ENCODE assay signal across 16 cellular contexts in genomic region chr17:17156107-17156506, GRCh38. TPM values are rescaled to one million over a fixed set of nuclear protein-coding genes. Genes with fewer than 3 reads are reported as not detected.
DNase-seq lines count a peak whose midpoint lies in the region; ATAC-seq and TF ChIP-seq lines count a peak whose summit lies in the region.
"Had no signal": no experiment of that assay in that cellular context is flagged by ENCODE, and none has a peak within 500 bp of the region (broad histone marks: within the 10 kb centered on the region; RNA-seq: fewer than 3 reads in every experiment).

No MANE protein-coding gene starts in this region.

- no CpG with 5 or more reads among the region's 4 CpGs for WGBS in H9 (ENCODE audit: extremely low coverage, insufficient read length, low lambda C conversion rate)
- WGBS in heart right ventricle, 2 donors, result 62 to 69% methylated on average over 4 of the region's 4 CpGs

- no peak overlapping the region for H3T11ph ChIP-seq in H9 (ENCODE audit: low read length)

- H4K91ac ChIP-seq in H9 (ENCODE audit: insufficient read length, low read depth, low read length), result no peak overlapping the region

- H2AFZ ChIP-seq in ACC112 (ENCODE audit: low read length, unreplicated experiment) (no peak overlapping the region), H9 (ENCODE audit: low read length) (no peak overlapping the region)

- no peaks in the 10 kb centered on the region for H3K9me3 Mint-ChIP-seq in HFFc6
- H3K9me3 Mint-ChIP-seq in H9, result no peaks in the 10 kb centered on the region
- H3K9me3 Mint-ChIP-seq: activated CD4-positive, alpha-beta memory T cell treated with anti-CD3 and anti-CD28 coated beads for 36 hours had no signal

- no peak overlapping the region for H3K4ac ChIP-seq in H9 (ENCODE audit: low read depth, low read length)

- H3K14ac ChIP-seq in H9 (ENCODE audit: insufficient read depth, low read length), result no peak overlapping the region; the same call in 1 of the 2 replicates

- H3K9me3 ChIP-seq in H9 (ENCODE audit: control insufficient read depth, low read depth, low read length) (no peaks in the 10 kb centered on the region), heart right ventricle (no peaks in the 10 kb centered on the region)
- H3K9me3 ChIP-seq: neutrophil, vagina had no signal

- H3K27me3 ChIP-seq in ACC112 (ENCODE audit: insufficient read depth, low read length) (no peaks in the 10 kb centered on the region), foreskin keratinocyte (no peaks in the 10 kb centered on the region), H9 (ENCODE audit: insufficient read depth, low read length) (no peaks in the 10 kb centered on the region), heart right ventricle (no peaks in the 10 kb centered on the region)
- H3K27me3 ChIP-seq: neutrophil, vagina had no signal

- H2BK120ac ChIP-seq in H9 (ENCODE audit: low read depth, low read length, poor library complexity, severe bottlenecking), result no peak overlapping the region

- no peaks in the 10 kb centered on the region for H3K79me1 ChIP-seq in H9 (ENCODE audit: insufficient read depth, low read depth, low read length, poor library complexity, severe bottlenecking)

- no peak overlapping the region for H4K5ac ChIP-seq in H9 (ENCODE audit: insufficient read length, low read depth, low read length)

- H3K56ac ChIP-seq in H9 (ENCODE audit: insufficient read length, low read depth, low read length), result no peak overlapping the region

- H3K4me1 ChIP-seq in ACC112 (ENCODE audit: control insufficient read depth, insufficient read depth, low read length, unreplicated experiment) (peaks cover 51% of the 10 kb centered on the region), foreskin keratinocyte (peaks cover 20% of the 10 kb centered on the region), H9 (ENCODE audit: insufficient read depth, low read length) (no peaks in the 10 kb centered on the region), heart right ventricle (peaks cover 13 to 39% (median 26%) of the 10 kb centered on the region in 9 donors)

- no peak overlapping the region for H2BK15ac ChIP-seq in H9 (ENCODE audit: low read depth, low read length)

- no peak overlapping the region for H3K18ac ChIP-seq in H9 (ENCODE audit: insufficient read length, low read depth, low read length)

- H3K4me2 ChIP-seq in H9 (ENCODE audit: insufficient read depth, insufficient read length, low read length), result no peak overlapping the region

- intact Hi-C loops in heart right ventricle (cut with DNase I), result loop anchor here in 2 of 10 donors (10.0 kb wide), 2 partner anchors 79 to 151 kb away; partner anchors contain the start of gene FLCN (in 1 of the 2)

- H3K4me1 Mint-ChIP-seq in HFFc6 (ENCODE audit: low read depth) (peaks cover 64% of the 10 kb centered on the region), H9 (no peaks in the 10 kb centered on the region)

- peak; percentile 47 for ATAC-seq in foreskin keratinocyte
- ATAC-seq in heart right ventricle, result no peak

- no peak overlapping the region for H3K4me3 ChIP-seq in ACC112 (ENCODE audit: low read depth, low read length)
- no peak overlapping the region for H3K4me3 ChIP-seq in heart right ventricle
- H3K4me3 ChIP-seq: lung, vagina had no signal

- H4K20me1 ChIP-seq in H9 (ENCODE audit: control insufficient read depth, insufficient read depth, insufficient read length), result no peaks in the 10 kb centered on the region

- H2BK12ac ChIP-seq in H9 (ENCODE audit: insufficient read length, low read depth, low read length), result no peak overlapping the region

- H2BK5ac ChIP-seq in H9 (ENCODE audit: insufficient read length, low read length), result no peak overlapping the region

- H3K79me2 ChIP-seq in ACC112 (ENCODE audit: control insufficient read depth, insufficient read depth, low read length, unreplicated experiment), result peaks cover 7% of the 10 kb centered on the region
- no peaks in the 10 kb centered on the region for H3K79me2 ChIP-seq in H9 (ENCODE audit: insufficient read depth, low read length)

- DNase-seq in HFFc6 (peak; percentile 64), amniotic epithelial cell (ENCODE audit: low read depth) (peak; percentile 33), foreskin keratinocyte (peak; percentile 70 to 89), H9 (no peak), heart right ventricle (no peak), inferior parietal cortex (ENCODE audit: extremely low spot score) (no peak), NCI-H446 (lab: John Stamatoyannopoulos, UW) (no peak)
- DNase-seq: AML-193, head of caudate nucleus, Karpas-422, NCI-H2081 treated with DMSO at 0.1 percent for 48 hours had no signal

- H3K4me3 Mint-ChIP-seq in HFFc6, result peak overlapping the region; percentile 60
- no peak overlapping the region for H3K4me3 Mint-ChIP-seq in H9
- H3K4me3 Mint-ChIP-seq: activated CD4-positive, alpha-beta memory T cell treated with anti-CD3 and anti-CD28 coated beads for 36 hours had no signal

- no peaks in the 10 kb centered on the region for H3K23me2 ChIP-seq in H9 (ENCODE audit: insufficient read length, low read depth, low read length, poor library complexity, severe bottlenecking)

- H3K27me3 Mint-ChIP-seq in HFFc6 (ENCODE audit: insufficient read depth) (peaks cover 11% of the 10 kb centered on the region), H9 (ENCODE audit: low read depth) (no peaks in the 10 kb centered on the region)
- H3K27me3 Mint-ChIP-seq: activated CD4-positive, alpha-beta memory T cell treated with anti-CD3 and anti-CD28 coated beads for 36 hours had no signal

- H3K27ac Mint-ChIP-seq in HFFc6, result peak overlapping the region; percentile 87
- H3K27ac Mint-ChIP-seq in H9, result no peak overlapping the region

- H3K36me3 Mint-ChIP-seq in HFFc6 (ENCODE audit: low read depth) (peaks cover 48% of the 10 kb centered on the region), H9 (ENCODE audit: insufficient read depth in 1 of 3, low read depth in 3 of 3) (peaks cover 31 to 70% (median 66%) of the 10 kb centered on the region in 3 experiments)

- H3K27ac ChIP-seq in ACC112 (ENCODE audit: low read depth, low read length), result peak overlapping the region; percentile 98
- H3K27ac ChIP-seq in foreskin keratinocyte, result no peak overlapping the region
- H3K27ac ChIP-seq in H9 (ENCODE audit: insufficient read length, low read depth, low read length), result no peak overlapping the region
- peak overlapping the region in 2 of 10 donors; percentile 26 to 35 for H3K27ac ChIP-seq in heart right ventricle
- H3K27ac ChIP-seq: neutrophil, vagina had no signal

- no peak overlapping the region for H3K9ac ChIP-seq in H9 (ENCODE audit: extremely low read depth, insufficient read length, low read length)

- H2BK20ac ChIP-seq in H9 (ENCODE audit: low read depth, low read length, poor library complexity, severe bottlenecking), result no peak overlapping the region

- H3K36me3 ChIP-seq in ACC112 (ENCODE audit: insufficient read depth, low read length), result peaks cover 27% of the 10 kb centered on the region; the same call in 1 of the 2 replicates
- H3K36me3 ChIP-seq in heart right ventricle, result peaks cover 8 to 98% (median 60%) of the 10 kb centered on the region in 9 donors

- no peak overlapping the region for H4K8ac ChIP-seq in H9 (replicated peaks; ENCODE audit: insufficient read length, low read depth, low read length)

- H2AK5ac ChIP-seq in H9 (ENCODE audit: insufficient read length, low read length), result no peak overlapping the region

- no peak for TF ChIP-seq CTCF in HFFc6 (IDR thresholded peaks at IDR 0.05)
- no peak for TF ChIP-seq CTCF in foreskin keratinocyte (conservative IDR thresholded peaks at IDR 0.05)
- TF ChIP-seq CTCF in H9 (conservative IDR thresholded peaks at IDR 0.05), result no peak
- no peak for TF ChIP-seq CTCF in heart right ventricle (IDR thresholded peaks at IDR 0.05)

- no peak overlapping the region for H3K23ac ChIP-seq in H9 (ENCODE audit: insufficient read length, low read depth, low read length)

RNA-seq across cellular contexts. Expression of gene PLD6, which starts 50.0 kb away (rescaled TPM):
- 1 to 10 TPM; 1.7 to 3.6 (median 2.3) TPM for total RNA-seq in HFFc6 (2021; fragmentation: NEBNext Ultra II Directional; extraction: Animal tissue kit (Norgen Biotek cat#: 25700))
- 1.6 and 2.2 TPM in 2 replicates for total RNA-seq in foreskin keratinocyte
- polyA plus RNA-seq in foreskin keratinocyte, result 1.2 and 1.7 TPM in 2 replicates
- 0.09 TPM in 1 of 2 replicates, not detected in the other for total RNA-seq in H9 (2021)
- 10 to 100 TPM in 2 of 10 donors, 1 to 10 TPM in 8; 6.0 to 16.3 (median 8.2) TPM for total RNA-seq in heart right ventricle
- 1 to 10 TPM; 3.7 to 6.9 TPM for polyA plus RNA-seq in heart right ventricle

Comparison
In these comparisons a context has a peak if more than half of its experiments do, and no peak if none do; other contexts are left out.
1. DNase-seq: peak in HFFc6 (single experiment), amniotic epithelial cell (single experiment) and foreskin keratinocyte (2 of 2); none in H9 (single experiment), heart right ventricle (0 of 2), inferior parietal cortex (single experiment) and NCI-H446 (0 of 2).